In genomic region chr18:77522031-77522675, GRCh38 we compare ENCODE assay signal across 1 cellular context.
TF ChIP-seq lines count a peak whose summit lies in the region.

No MANE protein-coding gene starts in this region.

TF ChIP-seq in H1, 55 proteins besides CTCF, POLR2A, EP300 and RAD21:
- TF ChIP-seq RNF2 (IDR thresholded peaks at IDR 0.05; ENCODE audit: borderline replicate concordance, low read depth, low read length, missing control alignments, poor library complexity, severe bottlenecking) (no peak), CEBPB (IDR thresholded peaks at IDR 0.05; ENCODE audit: low read depth, low read length) (peak; percentile 69; the same call in 1 of the 2 replicates), BACH1 (IDR thresholded peaks at IDR 0.05; ENCODE audit: low read length) (no peak)
